16 cellular contexts compared by ENCODE assay signal in the genomic region with DNA sequence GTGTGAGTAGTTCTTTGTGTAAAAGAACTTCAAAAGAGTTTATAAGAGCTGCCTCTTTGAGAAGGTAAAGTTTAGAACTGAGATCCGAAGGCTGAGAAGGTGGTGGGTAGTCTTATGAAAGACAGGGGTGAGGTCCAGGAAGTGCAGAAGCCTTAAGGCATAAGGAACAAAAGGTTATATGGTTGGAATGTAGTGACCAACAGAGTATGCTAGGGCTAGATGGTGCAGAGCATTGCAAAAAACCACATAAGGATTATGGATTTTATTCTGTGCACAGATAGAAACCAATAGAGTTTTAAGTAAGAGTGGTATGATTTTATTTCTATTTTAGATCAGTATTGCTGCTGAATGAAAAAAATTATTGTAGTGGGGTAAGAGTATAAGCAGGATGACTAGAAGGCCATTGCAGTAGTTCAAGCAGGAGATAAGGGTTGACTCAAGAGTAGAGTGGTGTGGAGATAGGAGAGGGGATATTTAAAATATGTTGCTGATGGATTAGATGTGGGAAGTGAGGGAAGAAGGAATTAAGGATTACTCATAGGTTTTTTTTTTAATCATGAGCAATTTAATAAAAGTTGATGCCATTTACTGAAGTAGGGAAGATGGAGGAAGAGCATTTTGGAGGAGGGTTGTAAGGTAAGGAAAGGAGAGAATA. TPM values are rescaled to one million over a fixed set of nuclear protein-coding genes. Genes with fewer than 3 reads are reported as not detected.
DNase-seq lines count a peak whose midpoint lies in the region; ATAC-seq and TF ChIP-seq lines count a peak whose summit lies in the region.
"Had no signal": no experiment of that assay in that cellular context is flagged by ENCODE, and none has a peak within 500 bp of the region (broad histone marks: within the 10 kb centered on the region; RNA-seq: fewer than 3 reads in every experiment).

No MANE protein-coding gene starts in this region.

- H3K4me1 ChIP-seq in RWPE2 (ENCODE audit: insufficient read depth, poor library complexity, severe bottlenecking) = peaks cover 16% of the 10 kb centered on the region
- H3K4me1 ChIP-seq in fibroblast of lung (ENCODE audit: control insufficient read depth, extremely low read depth, insufficient read depth, low read length) = peaks cover 14% of the 10 kb centered on the region
- peaks cover 31% of the 10 kb centered on the region for H3K4me1 ChIP-seq in smooth muscle cell (ENCODE audit: low read depth)
- peaks cover 0 to 58% (median 10%) of the 10 kb centered on the region in 4 donors for H3K4me1 ChIP-seq in tibial nerve
- H3K4me1 ChIP-seq: prostate gland had no signal

- no peak for ATAC-seq in RWPE2 (ENCODE audit: low read depth)
- ATAC-seq: mucosa of descending colon had no signal

- no peaks in the 10 kb centered on the region for H3K36me3 Mint-ChIP-seq in activated naive CD4-positive, alpha-beta T cell treated with anti-CD3 and anti-CD28 coated beads, Interleukin-2, amount 50 U/mL, for 24 hours
- H3K36me3 Mint-ChIP-seq in type B pancreatic cell = peaks cover 4% of the 10 kb centered on the region

- H3K79me2 ChIP-seq in fibroblast of lung (ENCODE audit: control insufficient read depth, insufficient read depth, low read length) = peaks cover 80% of the 10 kb centered on the region
- peaks cover 74% of the 10 kb centered on the region for H3K79me2 ChIP-seq in smooth muscle cell (ENCODE audit: low read depth)

- H3K27ac ChIP-seq in RWPE2 (ENCODE audit: poor library complexity, severe bottlenecking) = peak overlapping the region; percentile 37
- H3K27ac ChIP-seq in fibroblast of lung (ENCODE audit: insufficient read depth, low read length) = no peak overlapping the region
- peak overlapping the region; percentile 83 for H3K27ac ChIP-seq in smooth muscle cell (ENCODE audit: low read depth)
- peak overlapping the region in 2 of 4 donors; percentile 89 to 92 for H3K27ac ChIP-seq in tibial nerve
- H3K27ac ChIP-seq: cardiac muscle cell, prostate gland, WERI-Rb-1 had no signal

- H3K4me1 Mint-ChIP-seq in activated naive CD4-positive, alpha-beta T cell treated with anti-CD3 and anti-CD28 coated beads, Interleukin-2, amount 50 U/mL, for 24 hours = peaks cover 71% of the 10 kb centered on the region
- H3K4me1 Mint-ChIP-seq in type B pancreatic cell (ENCODE audit: unreplicated experiment) = peaks cover 17% of the 10 kb centered on the region

- H3K4me2 ChIP-seq in fibroblast of lung (ENCODE audit: extremely low read depth, insufficient read depth, low read length) (peak overlapping the region; percentile 63), smooth muscle cell (peak overlapping the region; percentile 97)

- 40% methylated on average over 1 of the region's 1 CpG for WGBS in smooth muscle cell (ENCODE audit: low lambda C conversion rate)
- WGBS in tibial nerve, 2 donors = 44 to 55% methylated on average over 1 of the region's 1 CpG

- no peak for DNase-seq in activated naive CD4-positive, alpha-beta T cell treated with anti-CD3 and anti-CD28 coated beads, Interleukin-2, amount 50 U/mL, for 16 hours
- DNase-seq in RWPE2 (ENCODE audit: low spot score) = no peak
- DNase-seq in fibroblast of lung (ENCODE audit: low read depth in 2 of 2) = peak; percentile 4 to 87
- DNase-seq in smooth muscle cell (lab: John Stamatoyannopoulos, UW; ENCODE audit: unreplicated experiment) = no peak
- no peak for DNase-seq in hypothalamus (lab: John Stamatoyannopoulos, UW)
- no peak for DNase-seq in tibial nerve (ENCODE audit: low spot score in 2 of 2)
- no peak for DNase-seq in type B pancreatic cell (ENCODE audit: extremely low spot score, unreplicated experiment)
- DNase-seq: activated gamma-delta T cell treated with Interleukin-2 at 50 U/mL for 16 hours, Calu3, Karpas-422, kidney, mucosa of descending colon, WERI-Rb-1 had no signal

- no peak overlapping the region for H3K4me3 Mint-ChIP-seq in activated naive CD4-positive, alpha-beta T cell treated with anti-CD3 and anti-CD28 coated beads, Interleukin-2, amount 50 U/mL, for 24 hours
- no peak overlapping the region for H3K4me3 Mint-ChIP-seq in type B pancreatic cell

- H3K36me3 ChIP-seq in RWPE2 (ENCODE audit: low read depth) (no peaks in the 10 kb centered on the region), fibroblast of lung (ENCODE audit: control insufficient read depth, insufficient read depth, low read length) (no peaks in the 10 kb centered on the region), smooth muscle cell (ENCODE audit: low read depth) (no peaks in the 10 kb centered on the region), tibial nerve (no peaks in the 10 kb centered on the region)
- H3K36me3 ChIP-seq: cardiac muscle cell, prostate gland, WERI-Rb-1 had no signal

- no peak for TF ChIP-seq CTCF in RWPE2 (IDR thresholded peaks at IDR 0.05; ENCODE audit: poor library complexity, severe bottlenecking)
- TF ChIP-seq CTCF in fibroblast of lung (conservative IDR thresholded peaks at IDR 0.05 in 1 of 2, IDR thresholded peaks at IDR 0.05 in 1 of 2; ENCODE audit: low read depth in 1 of 2, low read length in 2 of 2) = no peak
- TF ChIP-seq CTCF in smooth muscle cell (IDR thresholded peaks at IDR 0.05; ENCODE audit: borderline replicate concordance, insufficient read depth, poor library complexity, severe bottlenecking) = no peak
- TF ChIP-seq CTCF in tibial nerve (IDR thresholded peaks at IDR 0.05) = no peak
- no peak for TF ChIP-seq CTCF in type B pancreatic cell (conservative IDR thresholded peaks at IDR 0.05)

- H3K9me3 Mint-ChIP-seq in activated naive CD4-positive, alpha-beta T cell treated with anti-CD3 and anti-CD28 coated beads, Interleukin-2, amount 50 U/mL, for 24 hours = no peaks in the 10 kb centered on the region
- peaks cover 4% of the 10 kb centered on the region for H3K9me3 Mint-ChIP-seq in type B pancreatic cell

- H2AFZ ChIP-seq in fibroblast of lung (ENCODE audit: low read length) (no peak overlapping the region), smooth muscle cell (ENCODE audit: low read depth) (no peak overlapping the region)

- H3K9ac ChIP-seq in fibroblast of lung (ENCODE audit: insufficient read depth, low read length) (no peak overlapping the region), smooth muscle cell (ENCODE audit: low read depth) (peak overlapping the region; percentile 48)

- H3K27me3 ChIP-seq in RWPE2 (ENCODE audit: insufficient read depth, poor library complexity, severe bottlenecking) (no peaks in the 10 kb centered on the region), fibroblast of lung (ENCODE audit: control insufficient read depth, insufficient read depth, low read length) (no peaks in the 10 kb centered on the region), smooth muscle cell (ENCODE audit: low read depth) (no peaks in the 10 kb centered on the region), tibial nerve (no peaks in the 10 kb centered on the region)
- H3K27me3 ChIP-seq: cardiac muscle cell had no signal

- TF ChIP-seq EP300 in tibial nerve (IDR thresholded peaks at IDR 0.05) = no peak

- no peaks in the 10 kb centered on the region for H3K27me3 Mint-ChIP-seq in activated naive CD4-positive, alpha-beta T cell treated with anti-CD3 and anti-CD28 coated beads, Interleukin-2, amount 50 U/mL, for 24 hours
- peaks cover 3% of the 10 kb centered on the region for H3K27me3 Mint-ChIP-seq in type B pancreatic cell

- peaks cover 5% of the 10 kb centered on the region for H4K20me1 ChIP-seq in fibroblast of lung (ENCODE audit: control insufficient read depth, extremely low read depth, insufficient read depth, low read length)
- H4K20me1 ChIP-seq in smooth muscle cell (ENCODE audit: low read depth) = peaks cover 26% of the 10 kb centered on the region

- H3K4me3 ChIP-seq in RWPE2 (ENCODE audit: severe bottlenecking) (no peak overlapping the region), fibroblast of lung (replicated peaks in 1 of 4; ENCODE audit: control extremely low read depth in 1 of 4, insufficient read depth in 1 of 4, low read depth in 3 of 4, low read length in 4 of 4) (peak overlapping the region in 1 of 4 experiments; percentile 95), smooth muscle cell (no peak overlapping the region), tibial nerve (no peak overlapping the region)
- H3K4me3 ChIP-seq: cardiac muscle cell, mucosa of descending colon, prostate gland had no signal

- H3F3A ChIP-seq in smooth muscle cell (ENCODE audit: low read depth) = peaks cover 11% of the 10 kb centered on the region

- peak overlapping the region; percentile 48 for H3K27ac Mint-ChIP-seq in activated naive CD4-positive, alpha-beta T cell treated with anti-CD3 and anti-CD28 coated beads, Interleukin-2, amount 50 U/mL, for 24 hours
- no peak overlapping the region for H3K27ac Mint-ChIP-seq in type B pancreatic cell

- no peaks in the 10 kb centered on the region for H3K9me3 ChIP-seq in RWPE2 (ENCODE audit: severe bottlenecking)
- no peaks in the 10 kb centered on the region for H3K9me3 ChIP-seq in fibroblast of lung (ENCODE audit: control insufficient read depth, insufficient read depth, low read depth, low read length)
- H3K9me3 ChIP-seq in smooth muscle cell (replicated peaks; ENCODE audit: low read depth) = peaks cover 5% of the 10 kb centered on the region
- H3K9me3 ChIP-seq in tibial nerve = no peaks in the 10 kb centered on the region
- H3K9me3 ChIP-seq: mucosa of descending colon, prostate gland had no signal

- no peak for TF ChIP-seq POLR2A in tibial nerve (IDR thresholded peaks at IDR 0.05)

RNA-seq across cellular contexts. Expression of gene RECK, which starts 3.7 kb away (rescaled TPM):
- total RNA-seq in fibroblast of lung (43.1 and 98.4 TPM in 2 replicates), smooth muscle cell (42.9 and 46.5 TPM in 2 replicates), tibial nerve (10 to 100 TPM; 15.6 to 24.1 (median 18.7) TPM), type B pancreatic cell (ENCODE audit: low replicate concordance) (1.9 and 11.7 TPM in 2 replicates)
- polyA plus RNA-seq in fibroblast of lung (108 and 212 TPM in 2 replicates), smooth muscle cell (36.5 and 50.0 TPM in 2 replicates)
- 55.3 and 111 TPM in 2 replicates for polyA plus RNA-seq in fibroblast of lung (2012)
- polyA minus RNA-seq in fibroblast of lung (ENCODE audit: low replicate concordance) = 49.6 and 82.2 TPM in 2 replicates

Comparison
In these comparisons a context has a peak if more than half of its experiments do, and no peak if none do; other contexts are left out.
1. DNase-seq: peak in fibroblast of lung (2 of 2); none in activated naive CD4-positive, alpha-beta T cell treated with anti-CD3 and anti-CD28 coated beads, Interleukin-2, amount 50 U/mL, for 16 hours (single experiment), RWPE2 (single experiment), smooth muscle cell (single experiment), hypothalamus (0 of 51), tibial nerve (0 of 2) and type B pancreatic cell (single experiment).